Comparison of ENCODE assay signal across 8 cellular contexts in the genomic region with DNA sequence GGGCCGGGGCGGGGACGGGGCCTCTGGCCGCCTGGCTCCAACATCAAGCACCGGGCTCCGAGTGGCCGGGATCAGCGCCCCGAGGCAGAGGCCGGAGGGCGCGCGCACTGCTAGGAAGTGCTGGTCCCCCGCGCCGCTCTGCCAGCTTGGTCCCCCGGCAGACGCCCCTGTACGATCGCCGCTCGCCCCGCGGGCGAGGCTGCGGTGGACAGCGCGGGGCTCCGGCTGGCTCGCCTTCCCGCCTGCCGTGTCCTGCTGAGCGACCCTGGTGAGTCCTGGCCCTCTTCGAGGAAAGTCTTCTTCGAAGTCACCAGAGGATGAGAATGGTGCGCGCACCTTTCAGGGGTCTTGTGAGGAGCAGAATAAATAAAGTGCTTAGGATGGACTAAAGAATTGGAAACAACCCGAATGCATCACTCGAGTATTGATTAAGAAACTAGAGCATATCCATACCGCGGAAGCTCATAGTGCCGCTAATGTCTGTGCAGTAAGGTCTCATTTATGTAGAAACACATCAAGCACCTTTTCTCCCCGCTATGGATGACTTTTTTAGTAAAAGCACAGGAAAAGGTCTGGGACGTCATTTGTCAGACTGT. TPM values are rescaled to one million over a fixed set of nuclear protein-coding genes. Genes with fewer than 3 reads are reported as not detected.
DNase-seq lines count a peak whose midpoint lies in the region; ATAC-seq and TF ChIP-seq lines count a peak whose summit lies in the region.

No MANE protein-coding gene starts in this region.

- DNase-seq in CD14-positive monocyte (ENCODE audit: low spot score) (no peak), H9 (no peak), immature natural killer cell (no peak), NCI-H1048 (lab: John Stamatoyannopoulos, UW) (no peak)
- DNase-seq in activated CD8-positive, alpha-beta T cell treated with anti-CD3 and anti-CD28 coated beads, Interleukin-2, amount 10 ng/mL, durations not matched to agents 7 days and 5 days, result no peak
- DNase-seq in stimulated activated naive CD8-positive, alpha-beta T cell treated with anti-CD3 and anti-CD28 coated beads, Interleukin-15, amount 100 ng/mL, for 72 hours, result no peak

- H3K9me3 Mint-ChIP-seq in CD14-positive monocyte (no peaks in the 10 kb centered on the region), H9 (no peaks in the 10 kb centered on the region), immature natural killer cell (no peaks in the 10 kb centered on the region)
- no peaks in the 10 kb centered on the region for H3K9me3 Mint-ChIP-seq in activated CD8-positive, alpha-beta T cell treated with anti-CD3 and anti-CD28 coated beads, Interleukin-2, amount 10 ng/mL, durations not matched to agents 7 days and 5 days (ENCODE audit: insufficient read depth)
- no peaks in the 10 kb centered on the region for H3K9me3 Mint-ChIP-seq in stimulated activated naive CD8-positive, alpha-beta T cell treated with anti-CD3 and anti-CD28 coated beads, Interleukin-15, amount 100 ng/mL, for 72 hours

- H2BK12ac ChIP-seq in H9 (ENCODE audit: insufficient read length, low read depth, low read length), result no peak overlapping the region

- no peak overlapping the region for H4K91ac ChIP-seq in H9 (ENCODE audit: insufficient read length, low read depth, low read length)

- H3K27me3 Mint-ChIP-seq in CD14-positive monocyte (ENCODE audit: low read depth in 3 of 3) (peaks cover 0 to 2% (median 0%) of the 10 kb centered on the region in 3 donors), H9 (ENCODE audit: low read depth) (no peaks in the 10 kb centered on the region; the same call in 1 of the 2 replicates), immature natural killer cell (ENCODE audit: low read depth in 3 of 3) (peaks cover 2 to 5% (median 3%) of the 10 kb centered on the region in 3 donors)
- no peaks in the 10 kb centered on the region for H3K27me3 Mint-ChIP-seq in activated CD8-positive, alpha-beta T cell treated with anti-CD3 and anti-CD28 coated beads, Interleukin-2, amount 10 ng/mL, durations not matched to agents 7 days and 5 days (ENCODE audit: low read depth)
- H3K27me3 Mint-ChIP-seq in stimulated activated naive CD8-positive, alpha-beta T cell treated with anti-CD3 and anti-CD28 coated beads, Interleukin-15, amount 100 ng/mL, for 72 hours, result no peaks in the 10 kb centered on the region

- H3K9ac ChIP-seq in H9 (ENCODE audit: extremely low read depth, insufficient read length, low read length), result peak overlapping the region; percentile 90

- TF ChIP-seq CTCF in CD14-positive monocyte (IDR thresholded peaks at IDR 0.05), result no peak
- no peak for TF ChIP-seq CTCF in H9 (conservative IDR thresholded peaks at IDR 0.05)

- no peak overlapping the region for H2BK15ac ChIP-seq in H9 (ENCODE audit: low read depth, low read length)

- peaks cover 8% of the 10 kb centered on the region for H3K79me2 ChIP-seq in H9 (ENCODE audit: insufficient read depth, low read length)

- H2AK5ac ChIP-seq in H9 (ENCODE audit: insufficient read length, low read length), result no peak overlapping the region

- peak; percentile 7 for ATAC-seq in activated CD8-positive, alpha-beta T cell treated with anti-CD3 and anti-CD28 coated beads, Interleukin-2, amount 10 ng/mL, durations not matched to agents 7 days and 5 days
- ATAC-seq in stimulated activated naive CD8-positive, alpha-beta T cell treated with anti-CD3 and anti-CD28 coated beads, Interleukin-15, amount 100 ng/mL, for 72 hours, result peak; percentile 65
- ATAC-seq in HG02840 (IDR thresholded peaks at IDR 0.05; ENCODE audit: low FRiP score, unreplicated experiment), result no peak
- no peak for ATAC-seq in HG03196 (IDR thresholded peaks at IDR 0.05; ENCODE audit: unreplicated experiment)

- no peak overlapping the region for H3K56ac ChIP-seq in H9 (ENCODE audit: insufficient read length, low read depth, low read length)

- no peak overlapping the region for H3T11ph ChIP-seq in H9 (ENCODE audit: low read length)

- H3K36me3 Mint-ChIP-seq in CD14-positive monocyte (peaks cover 25 to 39% of the 10 kb centered on the region in 2 donors), H9 (ENCODE audit: insufficient read depth in 1 of 3, low read depth in 3 of 3) (peaks cover 2 to 13% (median 4%) of the 10 kb centered on the region in 3 experiments), immature natural killer cell (peaks cover 0 to 3% (median 0%) of the 10 kb centered on the region in 3 donors)
- H3K36me3 Mint-ChIP-seq in activated CD8-positive, alpha-beta T cell treated with anti-CD3 and anti-CD28 coated beads, Interleukin-2, amount 10 ng/mL, durations not matched to agents 7 days and 5 days (ENCODE audit: low read depth), result peaks cover 19% of the 10 kb centered on the region

- H4K5ac ChIP-seq in H9 (ENCODE audit: insufficient read length, low read depth, low read length), result no peak overlapping the region

- POLR2A ChIA-PET in activated CD8-positive, alpha-beta T cell treated with anti-CD3 and anti-CD28 coated beads, Interleukin-2, amount 10 ng/mL, durations not matched to agents 7 days and 5 days (lab: Charles Lee), result interaction anchor here (0.6 to 2.4 kb wide), 16 partner anchors 10 to 148 kb away, joined by 3 to 16 read pairs (median 4); a partner anchor contains a TSS

- H2BK120ac ChIP-seq in H9 (ENCODE audit: low read depth, low read length, poor library complexity, severe bottlenecking), result no peak overlapping the region

- no peak overlapping the region for H3K23ac ChIP-seq in H9 (ENCODE audit: insufficient read length, low read depth, low read length)

- peaks cover under 1% of the 10 kb centered on the region for H4K20me1 ChIP-seq in H9 (ENCODE audit: control insufficient read depth, insufficient read depth, insufficient read length)

- H3K4me1 Mint-ChIP-seq in CD14-positive monocyte, result peaks cover 29% of the 10 kb centered on the region
- peaks cover 13 to 17% of the 10 kb centered on the region in 2 experiments for H3K4me1 Mint-ChIP-seq in H9
- peaks cover 36% of the 10 kb centered on the region for H3K4me1 Mint-ChIP-seq in activated CD8-positive, alpha-beta T cell treated with anti-CD3 and anti-CD28 coated beads, Interleukin-2, amount 10 ng/mL, durations not matched to agents 7 days and 5 days (ENCODE audit: low read depth)
- peaks cover 31 to 32% of the 10 kb centered on the region in 2 donors for H3K4me1 Mint-ChIP-seq in immature natural killer cell
- H3K4me1 Mint-ChIP-seq in stimulated activated naive CD8-positive, alpha-beta T cell treated with anti-CD3 and anti-CD28 coated beads, Interleukin-15, amount 100 ng/mL, for 72 hours, result peaks cover 50% of the 10 kb centered on the region

- peak overlapping the region; percentile 59 for H2AFZ ChIP-seq in H9 (ENCODE audit: low read length)

- H3K79me1 ChIP-seq in H9 (ENCODE audit: insufficient read depth, low read depth, low read length, poor library complexity, severe bottlenecking), result peaks cover 2% of the 10 kb centered on the region

- H3K4ac ChIP-seq in H9 (ENCODE audit: low read depth, low read length), result no peak overlapping the region

- H3K18ac ChIP-seq in H9 (ENCODE audit: insufficient read length, low read depth, low read length), result no peak overlapping the region

- no peak overlapping the region for H4K8ac ChIP-seq in H9 (replicated peaks; ENCODE audit: insufficient read length, low read depth, low read length)

- intact Hi-C loops in CD14-positive monocyte (cut with micrococcal nuclease), result loop anchor here in 1 of 2 donors (2.0 kb wide), 1 partner anchor 16 kb away; no protein-coding TSS in a partner anchor

- H3K4me2 ChIP-seq in H9 (ENCODE audit: insufficient read depth, insufficient read length, low read length), result peak overlapping the region; percentile 98

- H3K14ac ChIP-seq in H9 (ENCODE audit: insufficient read depth, low read length), result no peak overlapping the region; the same call in 1 of the 2 replicates

- H3K4me1 ChIP-seq in H9 (ENCODE audit: insufficient read depth, low read length), result no peaks in the 10 kb centered on the region; the same call in 1 of the 2 replicates

- H3K27ac Mint-ChIP-seq in CD14-positive monocyte, result peak overlapping the region; percentile 73 to 91 (median 84)
- H3K27ac Mint-ChIP-seq in H9, result peak overlapping the region; percentile 73 to 92 (median 85); a peak in 3 of 7 replicates
- H3K27ac Mint-ChIP-seq in activated CD8-positive, alpha-beta T cell treated with anti-CD3 and anti-CD28 coated beads, Interleukin-2, amount 10 ng/mL, durations not matched to agents 7 days and 5 days, result peak overlapping the region; percentile 96
- peak overlapping the region; percentile 76 to 99 (median 88) for H3K27ac Mint-ChIP-seq in immature natural killer cell
- peak overlapping the region; percentile 86 for H3K27ac Mint-ChIP-seq in stimulated activated naive CD8-positive, alpha-beta T cell treated with anti-CD3 and anti-CD28 coated beads, Interleukin-15, amount 100 ng/mL, for 72 hours

- H3K4me3 Mint-ChIP-seq in CD14-positive monocyte, result peak overlapping the region; percentile 94 to 97
- H3K4me3 Mint-ChIP-seq in H9, result peak overlapping the region; percentile 97 to 99
- peak overlapping the region; percentile 92 for H3K4me3 Mint-ChIP-seq in activated CD8-positive, alpha-beta T cell treated with anti-CD3 and anti-CD28 coated beads, Interleukin-2, amount 10 ng/mL, durations not matched to agents 7 days and 5 days
- H3K4me3 Mint-ChIP-seq in immature natural killer cell, result peak overlapping the region; percentile 91 to 99 (median 96)
- peak overlapping the region; percentile 96 to 98 for H3K4me3 Mint-ChIP-seq in stimulated activated naive CD8-positive, alpha-beta T cell treated with anti-CD3 and anti-CD28 coated beads, Interleukin-15, amount 100 ng/mL, for 72 hours

- no peak overlapping the region for H3K27ac ChIP-seq in H9 (ENCODE audit: insufficient read length, low read depth, low read length)

- WGBS in H9 (ENCODE audit: extremely low coverage, insufficient read length, low lambda C conversion rate), result no CpG with 5 or more reads among the region's 44 CpGs

- CTCF ChIA-PET in activated CD8-positive, alpha-beta T cell treated with anti-CD3 and anti-CD28 coated beads, Interleukin-2, amount 10 ng/mL, durations not matched to agents 7 days and 5 days (lab: Charles Lee), result interaction anchor here (0.9 to 11.8 kb wide), 16 partner anchors 9 to 322 kb away, joined by 3 to 354 read pairs (median 4); a partner anchor contains a TSS

- no peak overlapping the region for H2BK5ac ChIP-seq in H9 (ENCODE audit: insufficient read length, low read length)

- H2BK20ac ChIP-seq in H9 (ENCODE audit: low read depth, low read length, poor library complexity, severe bottlenecking), result no peak overlapping the region

- peaks cover 10% of the 10 kb centered on the region for H3K23me2 ChIP-seq in H9 (ENCODE audit: insufficient read length, low read depth, low read length, poor library complexity, severe bottlenecking)

- H3K27me3 ChIP-seq in H9 (ENCODE audit: insufficient read depth, low read length), result no peaks in the 10 kb centered on the region

- no peaks in the 10 kb centered on the region for H3K9me3 ChIP-seq in H9 (ENCODE audit: control insufficient read depth, low read depth, low read length)

RNA-seq across cellular contexts. Expression of a gene that starts 0.4 kb away (rescaled TPM):
- polyA plus RNA-seq in CD14-positive monocyte (1 to 10 TPM; 1.5 to 2.6 TPM), immature natural killer cell (1 to 10 TPM; 1.7 to 4.5 (median 2.4) TPM)
- 6.2 and 6.4 TPM in 2 replicates for total RNA-seq in H9 (2021)
- 10 to 100 TPM; 10.8 to 12.1 TPM for total RNA-seq in activated CD8-positive, alpha-beta T cell treated with anti-CD3 and anti-CD28 coated beads, Interleukin-2, amount 10 ng/mL, durations not matched to agents 7 days and 5 days

RNA-seq across cellular contexts. Expression of a gene that starts 22.8 kb away (rescaled TPM):
- polyA plus RNA-seq in CD14-positive monocyte (1 to 10 TPM; 1.0 to 1.3 TPM), immature natural killer cell (under 1 TPM in 1 of 3 donors, not detected in 2; 0.13 TPM)
- total RNA-seq in H9 (2021), result 16.8 and 18.8 TPM in 2 replicates
- total RNA-seq in activated CD8-positive, alpha-beta T cell treated with anti-CD3 and anti-CD28 coated beads, Interleukin-2, amount 10 ng/mL, durations not matched to agents 7 days and 5 days, result not detected

RNA-seq across cellular contexts. Expression of a gene that starts 36.1 kb away (rescaled TPM):
- polyA plus RNA-seq in CD14-positive monocyte, result not detected
- total RNA-seq in H9 (2021), result 207 and 212 TPM in 2 replicates
- total RNA-seq in activated CD8-positive, alpha-beta T cell treated with anti-CD3 and anti-CD28 coated beads, Interleukin-2, amount 10 ng/mL, durations not matched to agents 7 days and 5 days, result under 1 TPM; 0.23 to 0.26 TPM
- polyA plus RNA-seq in immature natural killer cell, result under 1 TPM in 1 of 3 donors, not detected in 2; 0.13 TPM

RNA-seq across cellular contexts. Expression of a gene that starts 52.8 kb away (rescaled TPM):
- polyA plus RNA-seq in CD14-positive monocyte, result not detected
- not detected in 2 replicates for total RNA-seq in H9 (2021)
- not detected for total RNA-seq in activated CD8-positive, alpha-beta T cell treated with anti-CD3 and anti-CD28 coated beads, Interleukin-2, amount 10 ng/mL, durations not matched to agents 7 days and 5 days
- polyA plus RNA-seq in immature natural killer cell, result not detected

Comparison
In these comparisons a context has a peak if more than half of its experiments do, and no peak if none do; other contexts are left out.
1. ATAC-seq: peak in activated CD8-positive, alpha-beta T cell treated with anti-CD3 and anti-CD28 coated beads, Interleukin-2, amount 10 ng/mL, durations not matched to agents 7 days and 5 days (single experiment) and stimulated activated naive CD8-positive, alpha-beta T cell treated with anti-CD3 and anti-CD28 coated beads, Interleukin-15, amount 100 ng/mL, for 72 hours (single experiment); none in HG02840 (single experiment) and HG03196 (single experiment).
2. RNA of a gene that starts 22.8 kb away (total RNA-seq): 16.8 to 18.8 TPM in H9; not detected in activated CD8-positive, alpha-beta T cell treated with anti-CD3 and anti-CD28 coated beads, Interleukin-2, amount 10 ng/mL, durations not matched to agents 7 days and 5 days; every median in the first group is over 10 times any median in the second.
3. RNA of a gene that starts 36.1 kb away (total RNA-seq): 207 to 212 TPM in H9; 0.23 to 0.26 TPM in activated CD8-positive, alpha-beta T cell treated with anti-CD3 and anti-CD28 coated beads, Interleukin-2, amount 10 ng/mL, durations not matched to agents 7 days and 5 days; every median in the first group is over 100 times any median in the second.
4. Peak in every context shown above with its lines, with median percentiles within 50 percentile points of each other: H3K27ac Mint-ChIP-seq and H3K4me3 Mint-ChIP-seq.